ENCODE assay signal across 9 cellular contexts in genomic region chr6:52306972-52307849, GRCh38. TPM values are rescaled to one million over a fixed set of nuclear protein-coding genes. Genes with fewer than 3 reads are reported as not detected.
DNase-seq lines count a peak whose midpoint lies in the region; ATAC-seq and TF ChIP-seq lines count a peak whose summit lies in the region.
"Had no signal": no experiment of that assay in that cellular context is flagged by ENCODE, and none has a peak within 500 bp of the region (broad histone marks: within the 10 kb centered on the region; RNA-seq: fewer than 3 reads in every experiment).

No MANE protein-coding gene starts in this region.

- POLR2A ChIA-PET in activated CD4-positive, alpha-beta memory T cell treated with anti-CD3 and anti-CD28 coated beads, Interleukin-2, amount 10 ng/mL, durations not matched to agents 7 days and 5 days (lab: Charles Lee) = interaction anchor here (0.8 to 4.8 kb wide), 5 partner anchors 22 to 227 kb away, joined by 3 to 57 read pairs (median 15); partner anchors contain the start of genes MCM3 and PAQR8

- peaks cover 39% of the 10 kb centered on the region for H3K4me1 ChIP-seq in upper lobe of right lung

- H3K36me3 Mint-ChIP-seq in activated naive CD4-positive, alpha-beta T cell treated with anti-CD3 and anti-CD28 coated beads, Interleukin-2, amount 50 U/mL, for 24 hours = peaks cover 2% of the 10 kb centered on the region
- no peaks in the 10 kb centered on the region for H3K36me3 Mint-ChIP-seq in activated CD4-positive, alpha-beta memory T cell treated with anti-CD3 and anti-CD28 coated beads, Interleukin-2, amount 10 ng/mL, durations not matched to agents 7 days and 5 days (ENCODE audit: low read depth)

- no peak for DNase-seq in activated naive CD4-positive, alpha-beta T cell (lab: John Stamatoyannopoulos, UW)
- DNase-seq in activated CD4-positive, alpha-beta memory T cell treated with anti-CD3 and anti-CD28 coated beads, Interleukin-2, amount 10 ng/mL, durations not matched to agents 7 days and 5 days = no peak
- peak; percentile 84 for DNase-seq in upper lobe of right lung
- no peak for DNase-seq in HK-2 (ENCODE audit: unreplicated experiment)
- DNase-seq: dorsolateral prefrontal cortex had no signal

- intact Hi-C loops in upper lobe of right lung (cut with DNase I) = loop anchor here (10.0 kb wide), 1 partner anchor 88 kb away; no protein-coding TSS in a partner anchor

- peaks cover 85% of the 10 kb centered on the region for H3K4me1 Mint-ChIP-seq in activated naive CD4-positive, alpha-beta T cell treated with anti-CD3 and anti-CD28 coated beads, Interleukin-2, amount 50 U/mL, for 24 hours
- peaks cover 54% of the 10 kb centered on the region for H3K4me1 Mint-ChIP-seq in activated CD4-positive, alpha-beta memory T cell treated with anti-CD3 and anti-CD28 coated beads, Interleukin-2, amount 10 ng/mL, durations not matched to agents 7 days and 5 days

- ATAC-seq in upper lobe of right lung (peak; percentile 81), HG02798 (IDR thresholded peaks at IDR 0.05; ENCODE audit: poor library complexity, unreplicated experiment) (no peak), HG02642 (IDR thresholded peaks at IDR 0.05; ENCODE audit: poor library complexity, unreplicated experiment) (no peak)

- H3K36me3 ChIP-seq in upper lobe of right lung = no peaks in the 10 kb centered on the region

- no peak for TF ChIP-seq CTCF in upper lobe of right lung (IDR thresholded peaks at IDR 0.05)

- no peak overlapping the region for H3K4me3 ChIP-seq in upper lobe of right lung
- H3K4me3 ChIP-seq: dorsolateral prefrontal cortex had no signal

- H3K27me3 ChIP-seq in layer of hippocampus (ENCODE audit: control insufficient read depth, insufficient read depth, low read length) (no peaks in the 10 kb centered on the region), upper lobe of right lung (no peaks in the 10 kb centered on the region)
- H3K27me3 ChIP-seq: dorsolateral prefrontal cortex had no signal

- CTCF ChIA-PET in activated CD4-positive, alpha-beta memory T cell treated with anti-CD3 and anti-CD28 coated beads, Interleukin-2, amount 10 ng/mL, durations not matched to agents 7 days and 5 days (lab: Charles Lee) = interaction anchor here (0.6 to 2.9 kb wide), 8 partner anchors 22 to 1053 kb away, joined by 3 to 12 read pairs (median 5); partner anchors contain the start of genes MCM3 and PAQR8

- no peaks in the 10 kb centered on the region for H3K27me3 Mint-ChIP-seq in activated naive CD4-positive, alpha-beta T cell treated with anti-CD3 and anti-CD28 coated beads, Interleukin-2, amount 50 U/mL, for 24 hours
- H3K27me3 Mint-ChIP-seq in activated CD4-positive, alpha-beta memory T cell treated with anti-CD3 and anti-CD28 coated beads, Interleukin-2, amount 10 ng/mL, durations not matched to agents 7 days and 5 days = no peaks in the 10 kb centered on the region

- H3K9me3 ChIP-seq in upper lobe of right lung = no peaks in the 10 kb centered on the region

- H3K27ac ChIP-seq in layer of hippocampus (ENCODE audit: low read depth, low read length) = peak overlapping the region; percentile 60
- H3K27ac ChIP-seq in upper lobe of right lung = peak overlapping the region; percentile 77

- H3K27ac Mint-ChIP-seq in activated naive CD4-positive, alpha-beta T cell treated with anti-CD3 and anti-CD28 coated beads, Interleukin-2, amount 50 U/mL, for 24 hours = peak overlapping the region; percentile 98
- peak overlapping the region; percentile 78 for H3K27ac Mint-ChIP-seq in activated CD4-positive, alpha-beta memory T cell treated with anti-CD3 and anti-CD28 coated beads, Interleukin-2, amount 10 ng/mL, durations not matched to agents 7 days and 5 days

- no peaks in the 10 kb centered on the region for H3K9me3 Mint-ChIP-seq in activated naive CD4-positive, alpha-beta T cell treated with anti-CD3 and anti-CD28 coated beads, Interleukin-2, amount 50 U/mL, for 24 hours
- H3K9me3 Mint-ChIP-seq in activated CD4-positive, alpha-beta memory T cell treated with anti-CD3 and anti-CD28 coated beads, Interleukin-2, amount 10 ng/mL, durations not matched to agents 7 days and 5 days = no peaks in the 10 kb centered on the region

- peak overlapping the region; percentile 83 for H3K4me3 Mint-ChIP-seq in activated naive CD4-positive, alpha-beta T cell treated with anti-CD3 and anti-CD28 coated beads, Interleukin-2, amount 50 U/mL, for 24 hours
- peak overlapping the region; percentile 48 for H3K4me3 Mint-ChIP-seq in activated CD4-positive, alpha-beta memory T cell treated with anti-CD3 and anti-CD28 coated beads, Interleukin-2, amount 10 ng/mL, durations not matched to agents 7 days and 5 days

RNA-seq across cellular contexts. Expression of gene MCM3, which starts 22.7 kb away (rescaled TPM):
- total RNA-seq in activated CD4-positive, alpha-beta memory T cell treated with anti-CD3 and anti-CD28 coated beads, Interleukin-2, amount 10 ng/mL, durations not matched to agents 7 days and 5 days = 100 to 1,000 TPM; 149 TPM
- total RNA-seq in upper lobe of right lung = 26.3 TPM

RNA-seq across cellular contexts. Expression of gene PAQR8, which starts 54.7 kb away (rescaled TPM):
- total RNA-seq in activated CD4-positive, alpha-beta memory T cell treated with anti-CD3 and anti-CD28 coated beads, Interleukin-2, amount 10 ng/mL, durations not matched to agents 7 days and 5 days = 10 to 100 TPM; 12.8 to 14.1 TPM
- total RNA-seq in upper lobe of right lung = 5.8 TPM
